25 cellular contexts compared by ENCODE assay signal in genomic region chr10:121572857-121573540, GRCh38. TPM values are rescaled to one million over a fixed set of nuclear protein-coding genes. Genes with fewer than 3 reads are reported as not detected.
DNase-seq lines count a peak whose midpoint lies in the region; ATAC-seq and TF ChIP-seq lines count a peak whose summit lies in the region.
"Had no signal": no experiment of that assay in that cellular context is flagged by ENCODE, and none has a peak within 500 bp of the region (broad histone marks: within the 10 kb centered on the region; RNA-seq: fewer than 3 reads in every experiment).

No MANE protein-coding gene starts in this region.

- TF ChIP-seq POLR2A in breast epithelium (IDR thresholded peaks at IDR 0.05) = no peak
- TF ChIP-seq POLR2A in uterus (IDR thresholded peaks at IDR 0.05) = no peak

- no peaks in the 10 kb centered on the region for H3K9me3 ChIP-seq in breast epithelium
- H3K9me3 ChIP-seq in colonic mucosa = no peaks in the 10 kb centered on the region
- H3K9me3 ChIP-seq in uterus = no peaks in the 10 kb centered on the region
- H3K9me3 ChIP-seq: A549 had no signal

- TF ChIP-seq CTCF in breast epithelium (IDR thresholded peaks at IDR 0.05) (no peak), MCF 10A (IDR thresholded peaks at IDR 0.05; ENCODE audit: unreplicated experiment) (no peak), colonic mucosa (IDR thresholded peaks at IDR 0.05) (no peak), nephron (IDR thresholded peaks at IDR 0.05; ENCODE audit: unreplicated experiment in 3 of 3) (no peak), uterus (IDR thresholded peaks at IDR 0.05) (no peak)

- no TSS peak for BruUV-seq in MCF 10A (replicated peaks; lab: Mats Ljungman, UMichigan)

- H3K27ac ChIP-seq in breast epithelium (peak overlapping the region; percentile 69 to 75), colonic mucosa (peak overlapping the region; percentile 30), uterus (peak overlapping the region; percentile 62 to 77)
- H3K27ac ChIP-seq: A549, KMS-11 had no signal

- POLR2A ChIA-PET in MCF 10A (lab: Yijun Ruan, JAX) = no interaction called here

- H3K4me3 Mint-ChIP-seq in MCF 10A (ENCODE audit: unreplicated experiment) (no peak overlapping the region), nephron (peak overlapping the region; percentile 43 to 66 (median 59))
- H3K4me3 Mint-ChIP-seq: activated T-cell treated with anti-CD3 and anti-CD28 coated beads, Interleukin-2, amount 50 U/mL, for 72 hours; natural killer cell; stimulated activated naive CD8-positive, alpha-beta T cell treated with anti-CD3 and anti-CD28 coated beads, Interleukin-15, amount 100 ng/mL, for 72 hours had no signal

- H3K9ac ChIP-seq in colonic mucosa (ENCODE audit: low read depth in 2 of 2, low read length in 2 of 2) = peak overlapping the region in 1 of 2 donors; percentile 26
- H3K9ac ChIP-seq: KMS-11 had no signal

- DNase-seq in breast epithelium (ENCODE audit: low spot score in 2 of 2) (no peak), MCF 10A (ENCODE audit: unreplicated experiment) (no peak), colonic mucosa (peak; percentile 58), uterus (no peak), NCI-H82 treated with DMSO at 0.1 percent for 48 hours (lab: John Stamatoyannopoulos, UW; ENCODE audit: unreplicated experiment) (no peak), GDM1 (lab: John Stamatoyannopoulos, UW) (no peak)
- DNase-seq: activated naive CD4-positive, alpha-beta T cell treated with anti-CD3 and anti-CD28 coated beads, Interleukin-2, amount 50 U/mL, for 16 hours; activated T-cell treated with anti-CD3 and anti-CD28 coated beads, Interleukin-2, amount 50 U/mL, for 72 hours; anterior cingulate cortex; central memory CD4-positive, alpha-beta T cell; foreskin melanocyte; GF-D8; natural killer cell; NCI-H1105 treated with DMSO at 0.1 percent for 48 hours; NCI-H526; posterior cingulate gyrus; Right ventricle myocardium superior; stimulated activated CD4-positive, alpha-beta T cell treated with anti-CD3 and anti-CD28 coated beads, Interleukin-4, amount 100 ng/mL, for 1 hour; stimulated activated naive CD8-positive, alpha-beta T cell treated with anti-CD3 and anti-CD28 coated beads, Interleukin-15, amount 100 ng/mL, for 72 hours had no signal

- H3K27ac Mint-ChIP-seq in MCF 10A (ENCODE audit: low read depth, unreplicated experiment) (no peak overlapping the region), nephron (peak overlapping the region; percentile 46 to 70 (median 68))
- H3K27ac Mint-ChIP-seq: activated T-cell treated with anti-CD3 and anti-CD28 coated beads, Interleukin-2, amount 50 U/mL, for 72 hours; natural killer cell; stimulated activated naive CD8-positive, alpha-beta T cell treated with anti-CD3 and anti-CD28 coated beads, Interleukin-15, amount 100 ng/mL, for 72 hours had no signal

- H3K9me3 Mint-ChIP-seq in MCF 10A (ENCODE audit: unreplicated experiment) (no peaks in the 10 kb centered on the region), nephron (no peaks in the 10 kb centered on the region)
- H3K9me3 Mint-ChIP-seq: activated T-cell treated with anti-CD3 and anti-CD28 coated beads, Interleukin-2, amount 50 U/mL, for 72 hours; natural killer cell; stimulated activated naive CD8-positive, alpha-beta T cell treated with anti-CD3 and anti-CD28 coated beads, Interleukin-15, amount 100 ng/mL, for 72 hours had no signal

- no peaks in the 10 kb centered on the region for H3K36me3 Mint-ChIP-seq in MCF 10A (ENCODE audit: insufficient read depth, unreplicated experiment)
- peaks cover 15% of the 10 kb centered on the region for H3K36me3 Mint-ChIP-seq in nephron (ENCODE audit: low read depth)
- H3K36me3 Mint-ChIP-seq: natural killer cell had no signal

- H3K4me1 Mint-ChIP-seq in MCF 10A (ENCODE audit: insufficient read depth, unreplicated experiment) (no peaks in the 10 kb centered on the region), nephron (peaks cover 28% of the 10 kb centered on the region)
- H3K4me1 Mint-ChIP-seq: natural killer cell; stimulated activated naive CD8-positive, alpha-beta T cell treated with anti-CD3 and anti-CD28 coated beads, Interleukin-15, amount 100 ng/mL, for 72 hours had no signal

- H3K27me3 ChIP-seq in breast epithelium (no peaks in the 10 kb centered on the region), colonic mucosa (no peaks in the 10 kb centered on the region), uterus (no peaks in the 10 kb centered on the region)

- CTCF ChIA-PET in MCF 10A (lab: Yijun Ruan, JAX) = no interaction called here

- H3K27me3 Mint-ChIP-seq in MCF 10A (ENCODE audit: insufficient read depth, unreplicated experiment) = no peaks in the 10 kb centered on the region
- peaks cover 38% of the 10 kb centered on the region for H3K27me3 Mint-ChIP-seq in nephron (ENCODE audit: low read depth)
- H3K27me3 Mint-ChIP-seq: stimulated activated naive CD8-positive, alpha-beta T cell treated with anti-CD3 and anti-CD28 coated beads, Interleukin-15, amount 100 ng/mL, for 72 hours had no signal

- peak overlapping the region in 2 of 3 donors; percentile 2 to 39 for H3K4me3 ChIP-seq in breast epithelium
- H3K4me3 ChIP-seq in colonic mucosa = no peak overlapping the region
- H3K4me3 ChIP-seq in uterus = no peak overlapping the region
- H3K4me3 ChIP-seq: A549, smooth muscle cell had no signal

- H3K36me3 ChIP-seq in breast epithelium (no peaks in the 10 kb centered on the region), colonic mucosa (no peaks in the 10 kb centered on the region), uterus (no peaks in the 10 kb centered on the region)

- intact Hi-C loops in breast epithelium (cut with DNase I; ENCODE audit: low total_unique reads) (no loop called here), MCF 10A (cut with micrococcal nuclease) (no loop called here), colonic mucosa (cut with DNase I) (no loop called here), uterus (cut with DNase I; ENCODE audit: low total_unique reads) (no loop called here)

- peaks cover 0 to 5% of the 10 kb centered on the region in 2 donors for H3K4me1 ChIP-seq in breast epithelium
- H3K4me1 ChIP-seq in colonic mucosa = no peaks in the 10 kb centered on the region
- no peaks in the 10 kb centered on the region for H3K4me1 ChIP-seq in uterus
- H3K4me1 ChIP-seq: A549 had no signal

- no peak for ATAC-seq in HG03442 (IDR thresholded peaks at IDR 0.05; ENCODE audit: unreplicated experiment)
- ATAC-seq: activated T-cell treated with anti-CD3 and anti-CD28 coated beads, Interleukin-2, amount 50 U/mL, for 72 hours; natural killer cell; stimulated activated naive CD8-positive, alpha-beta T cell treated with anti-CD3 and anti-CD28 coated beads, Interleukin-15, amount 100 ng/mL, for 72 hours had no signal

RNA-seq across cellular contexts. Expression of gene FGFR2, which starts 25.2 kb away (rescaled TPM):
- total RNA-seq in breast epithelium = 10 to 100 TPM; 31.8 to 62.8 (median 44.3) TPM
- total RNA-seq in MCF 10A (2022) = 2.7 and 3.0 TPM in 2 replicates
- 10 to 100 TPM; 25.6 to 40.9 TPM for total RNA-seq in colonic mucosa
- total RNA-seq in uterus = 100 to 1,000 TPM in 2 of 4 donors, 10 to 100 TPM in 2; 27.4 to 159 (median 111) TPM
- total RNA-seq: activated T-cell treated with anti-CD3 and anti-CD28 coated beads, Interleukin-2, amount 50 U/mL, for 72 hours; OCI-LY7 had no signal

Comparison
In these comparisons a context has a peak if more than half of its experiments do, and no peak if none do; other contexts are left out.
1. H3K4me3 ChIP-seq: peak in breast epithelium (2 of 3); none in colonic mucosa (single experiment) and uterus (0 of 2).
2. Peak in every context shown above with its lines, with median percentiles within 50 percentile points of each other: H3K27ac ChIP-seq.